In the genomic region with DNA sequence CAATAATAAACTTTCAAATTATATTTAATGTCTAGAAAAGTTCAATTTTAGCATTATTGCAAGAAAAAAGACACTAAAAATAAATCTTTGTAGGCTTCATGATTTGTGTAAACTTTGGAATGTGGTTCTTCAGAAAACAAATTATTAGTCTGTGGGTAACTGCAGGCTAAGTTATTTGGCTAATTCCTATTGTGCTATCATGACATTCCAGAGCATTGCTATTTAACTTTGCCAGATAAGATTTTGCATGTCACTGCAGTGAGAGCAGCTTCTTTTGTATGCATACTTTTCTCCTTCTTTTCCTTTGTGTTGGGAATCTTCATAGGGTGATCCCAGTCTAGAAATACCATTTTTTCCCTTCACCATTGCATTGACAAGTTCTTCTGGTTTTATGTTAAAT, we compare ENCODE assay signal across 29 cellular contexts.
"Had no signal": no experiment of that assay in that cellular context is flagged by ENCODE, and none has a peak within 500 bp of the region (broad histone marks: within the 10 kb centered on the region; RNA-seq: fewer than 3 reads in every experiment).

No MANE protein-coding gene starts in this region.

- H3K4me3 Mint-ChIP-seq: activated CD8-positive, alpha-beta T cell treated with anti-CD3 and anti-CD28 coated beads, Interleukin-2, amount 10 ng/mL, durations not matched to agents 7 days and 5 days; activated naive CD8-positive, alpha-beta T cell treated with anti-CD3 and anti-CD28 coated beads, Interleukin-2, amount 50 U/mL, for 24 hours; activated T-helper 1 cell treated with anti-CD3 and anti-CD28 coated beads, Interleukin-12 subunit alpha, Interleukin-12 subunit beta, Interleukin-2, Interleukin-4 antibody, amounts not matched to agents 30 ng/mL and 10 ng/mL and 1 ng/mL, durations not matched to agents 14 hours and 24 hours and 36 hours; mesothelial cell of epicardium; naive thymus-derived CD8-positive, alpha-beta T cell; T-cell; T-helper 2 cell treated with Interferon-gamma antibody and Interleukin-4, amounts not matched to agents 5 μg/mL and 100 μg/mL, for 36 hours had no signal

- DNase-seq: activated CD4-positive, alpha-beta T cell treated with anti-CD3 and anti-CD28 coated beads for 1 hour; activated CD4-positive, alpha-beta T cell treated with anti-CD3 and anti-CD28 coated beads, Interleukin-2, amount 50 U/mL, for 1 hour; activated CD8-positive, alpha-beta T cell treated with anti-CD3 and anti-CD28 coated beads, Interleukin-2, amount 10 ng/mL, durations not matched to agents 7 days and 5 days; activated gamma-delta T cell; activated naive CD4-positive, alpha-beta T cell treated with anti-CD3 and anti-CD28 coated beads, Interleukin-2, amount 50 U/mL, for 16 hours; activated naive CD8-positive, alpha-beta T cell treated with anti-CD3 and anti-CD28 coated beads, Interleukin-2, amount 50 U/mL, for 24 hours; brain microvascular endothelial cell; central memory CD4-positive, alpha-beta T cell; effector memory CD4-positive, alpha-beta T cell; gastrocnemius medialis; head of caudate nucleus; hypothalamus; kidney; naive thymus-derived CD8-positive, alpha-beta T cell; retina; stimulated activated CD4-positive, alpha-beta T cell treated with anti-CD3 and anti-CD28 coated beads, Interleukin-4, amount 100 ng/mL, for 24 hours; stimulated activated naive CD4-positive, alpha-beta T cell treated with Interleukin-2 at 50 U/mL for 16 hours; T-cell; upper lobe of right lung; WERI-Rb-1 had no signal

- H3K36me3 Mint-ChIP-seq: mesothelial cell of epicardium; naive thymus-derived CD8-positive, alpha-beta T cell; T-cell had no signal

- FAIRE-seq: endothelial cell of umbilical vein, TTC549 had no signal

- H3K4me1 ChIP-seq: gastrocnemius medialis, upper lobe of right lung had no signal

- H3K27ac ChIP-seq: brain microvascular endothelial cell, gastrocnemius medialis, thoracic aorta, upper lobe of right lung, WERI-Rb-1 had no signal

- H3K4me3 ChIP-seq: gastrocnemius medialis, thoracic aorta, upper lobe of right lung had no signal

- ATAC-seq: activated CD8-positive, alpha-beta T cell treated with anti-CD3 and anti-CD28 coated beads, Interleukin-2, amount 10 ng/mL, durations not matched to agents 7 days and 5 days; activated naive CD8-positive, alpha-beta T cell treated with anti-CD3 and anti-CD28 coated beads, Interleukin-2, amount 50 U/mL, for 24 hours; esophagus mucosa; gastrocnemius medialis; left lobe of liver; naive thymus-derived CD8-positive, alpha-beta T cell; T-cell; upper lobe of right lung had no signal

- H3K9me3 ChIP-seq: gastrocnemius medialis, thoracic aorta, upper lobe of right lung had no signal

- H3K27me3 ChIP-seq: brain microvascular endothelial cell, gastrocnemius medialis, upper lobe of right lung had no signal

- H3K27me3 Mint-ChIP-seq: activated naive CD8-positive, alpha-beta T cell treated with anti-CD3 and anti-CD28 coated beads, Interleukin-2, amount 50 U/mL, for 24 hours; naive thymus-derived CD8-positive, alpha-beta T cell; progenitor cell of endocrine pancreas had no signal

- H3K9me3 Mint-ChIP-seq: T-cell; T-helper 2 cell treated with Interferon-gamma antibody and Interleukin-4, amounts not matched to agents 5 μg/mL and 100 μg/mL, for 36 hours had no signal

- H3K27ac Mint-ChIP-seq: activated CD8-positive, alpha-beta T cell treated with anti-CD3 and anti-CD28 coated beads, Interleukin-2, amount 10 ng/mL, durations not matched to agents 7 days and 5 days; activated naive CD8-positive, alpha-beta T cell treated with anti-CD3 and anti-CD28 coated beads, Interleukin-2, amount 50 U/mL, for 24 hours; activated T-helper 1 cell treated with anti-CD3 and anti-CD28 coated beads, Interleukin-12 subunit alpha, Interleukin-12 subunit beta, Interleukin-2, Interleukin-4 antibody, amounts not matched to agents 30 ng/mL and 10 ng/mL and 1 ng/mL, durations not matched to agents 14 hours and 24 hours and 36 hours; mesothelial cell of epicardium; naive thymus-derived CD8-positive, alpha-beta T cell; T-cell; T-helper 2 cell treated with Interferon-gamma antibody and Interleukin-4, amounts not matched to agents 5 μg/mL and 100 μg/mL, for 36 hours had no signal

- H3K36me3 ChIP-seq: brain microvascular endothelial cell, gastrocnemius medialis, thoracic aorta, upper lobe of right lung, WERI-Rb-1 had no signal

- H3K4me1 Mint-ChIP-seq: activated naive CD8-positive, alpha-beta T cell treated with anti-CD3 and anti-CD28 coated beads, Interleukin-2, amount 50 U/mL, for 24 hours; naive thymus-derived CD8-positive, alpha-beta T cell; T-cell had no signal
